11 cellular contexts compared by ENCODE assay signal in genomic region chr12:76024942-76025600, GRCh38. TPM values are rescaled to one million over a fixed set of nuclear protein-coding genes. Genes with fewer than 3 reads are reported as not detected.
DNase-seq lines count a peak whose midpoint lies in the region; ATAC-seq and TF ChIP-seq lines count a peak whose summit lies in the region.
"Had no signal": no experiment of that assay in that cellular context is flagged by ENCODE, and none has a peak within 500 bp of the region (broad histone marks: within the 10 kb centered on the region; RNA-seq: fewer than 3 reads in every experiment).

No MANE protein-coding gene starts in this region.

- H3K4me3 ChIP-seq in fibroblast of pulmonary artery (replicated peaks; ENCODE audit: low read depth, low read length): no peak overlapping the region
- H3K4me3 ChIP-seq in uterus: no peak overlapping the region
- H3K4me3 ChIP-seq: suprapubic skin had no signal

- H3K9me3 ChIP-seq in uterus: no peaks in the 10 kb centered on the region
- H3K9me3 ChIP-seq: suprapubic skin had no signal

- H3K27me3 ChIP-seq in uterus: no peaks in the 10 kb centered on the region
- H3K27me3 ChIP-seq: suprapubic skin had no signal

- no peaks in the 10 kb centered on the region for H3K4me1 ChIP-seq in uterus

- TF ChIP-seq POLR2A in uterus (IDR thresholded peaks at IDR 0.05): no peak

- intact Hi-C loops in uterus (cut with DNase I; ENCODE audit: low total_unique reads): no loop called here

- TF ChIP-seq CTCF in fibroblast of pulmonary artery (IDR thresholded peaks at IDR 0.05; ENCODE audit: low read length, missing control alignments) (no peak), uterus (IDR thresholded peaks at IDR 0.05) (no peak)

- peak; percentile 37 for ATAC-seq in HG03378 (IDR thresholded peaks at IDR 0.05; ENCODE audit: unreplicated experiment)
- ATAC-seq in GM21447 (IDR thresholded peaks at IDR 0.05; ENCODE audit: unreplicated experiment): no peak

- H3K36me3 ChIP-seq in uterus: no peaks in the 10 kb centered on the region
- H3K36me3 ChIP-seq: suprapubic skin had no signal

- DNase-seq in AG20443 (ENCODE audit: low spot score) (peak; percentile 48), SW480 (ENCODE audit: low spot score) (peak; percentile 86), fibroblast of pulmonary artery (ENCODE audit: low read depth) (peak; percentile 89), uterus (no peak), UCSD-AML1 (lab: John Stamatoyannopoulos, UW; ENCODE audit: unreplicated experiment) (no peak)
- DNase-seq in stimulated activated CD4-positive, alpha-beta T cell treated with anti-CD3 and anti-CD28 coated beads, Interleukin-15, amount 100 ng/mL, for 24 hours: no peak
- DNase-seq: activated CD8-positive, alpha-beta memory T cell treated with anti-CD3 and anti-CD28 coated beads for 24 hours; NCI-H510A treated with DMSO at 0.1 percent for 48 hours had no signal

- H3K27ac ChIP-seq in uterus: no peak overlapping the region
- H3K27ac ChIP-seq: suprapubic skin had no signal

RNA-seq across cellular contexts. Expression of gene PHLDA1, which starts 6.5 kb away (rescaled TPM):
- 10 to 100 TPM in 1 of 4 donors, 1 to 10 TPM in 2, under 1 TPM in 1; 0.59 to 34.8 (median 6.7) TPM for total RNA-seq in uterus

RNA-seq across cellular contexts. Expression of gene NAP1L1, which starts 59.4 kb away (rescaled TPM):
- 100 to 1,000 TPM; 175 to 544 (median 399) TPM for total RNA-seq in uterus

Comparison
In these comparisons a context has a peak if more than half of its experiments do, and no peak if none do; other contexts are left out.
1. DNase-seq: peak in AG20443 (single experiment), SW480 (single experiment) and fibroblast of pulmonary artery (single experiment); none in uterus (0 of 2), stimulated activated CD4-positive, alpha-beta T cell treated with anti-CD3 and anti-CD28 coated beads, Interleukin-15, amount 100 ng/mL, for 24 hours (single experiment) and UCSD-AML1 (single experiment).